9 cellular contexts compared by ENCODE assay signal in genomic region chr3:177589921-177590336, GRCh38.
DNase-seq lines count a peak whose midpoint lies in the region; ATAC-seq and TF ChIP-seq lines count a peak whose summit lies in the region.
"Had no signal": no experiment of that assay in that cellular context is flagged by ENCODE, and none has a peak within 500 bp of the region (broad histone marks: within the 10 kb centered on the region; RNA-seq: fewer than 3 reads in every experiment).

No MANE protein-coding gene starts in this region.

- H3K36me3 ChIP-seq in IMR-90 (ENCODE audit: control insufficient read depth, insufficient read depth, low read length) (no peaks in the 10 kb centered on the region), lung (ENCODE audit: control insufficient read depth in 2 of 2, insufficient read depth in 2 of 2, low read length in 2 of 2) (no peaks in the 10 kb centered on the region)
- H3K36me3 ChIP-seq: neutrophil had no signal

- H2BK120ac ChIP-seq in IMR-90 (ENCODE audit: low read depth, low read length): peak overlapping the region; percentile 30

- H3K27ac ChIP-seq in IMR-90 (ENCODE audit: insufficient read depth, low read length) (no peak overlapping the region), lung (ENCODE audit: low read depth in 1 of 2, low read length in 1 of 2) (peak overlapping the region in 1 of 2 donors; percentile 53), dorsolateral prefrontal cortex (peak overlapping the region in 11 of 59 donors; percentile 1 to 49 (median 9))
- H3K27ac ChIP-seq: neutrophil had no signal

- H3K27me3 Mint-ChIP-seq in activated CD8-positive, alpha-beta T cell treated with anti-CD3 and anti-CD28 coated beads, Interleukin-2, amount 10 ng/mL, durations not matched to agents 7 days and 5 days (ENCODE audit: low read depth): no peaks in the 10 kb centered on the region

- peaks cover 14% of the 10 kb centered on the region for H3K9me3 Mint-ChIP-seq in activated CD8-positive, alpha-beta T cell treated with anti-CD3 and anti-CD28 coated beads, Interleukin-2, amount 10 ng/mL, durations not matched to agents 7 days and 5 days (ENCODE audit: insufficient read depth)

- peaks cover 41% of the 10 kb centered on the region for H3K4me1 Mint-ChIP-seq in activated CD8-positive, alpha-beta T cell treated with anti-CD3 and anti-CD28 coated beads, Interleukin-2, amount 10 ng/mL, durations not matched to agents 7 days and 5 days (ENCODE audit: low read depth)

- in situ Hi-C loops in IMR-90 (cut with MboI; ENCODE audit: low sequenced_read_pairs): no loop called here

- no TSS peak for BruUV-seq in IMR-90 (replicated peaks; lab: Mats Ljungman, UMichigan)

- H3K4me1 ChIP-seq in IMR-90 (ENCODE audit: control insufficient read depth, insufficient read depth, low read length) (peaks cover 11% of the 10 kb centered on the region; the same call in 1 of the 2 replicates), lung (ENCODE audit: control insufficient read depth in 2 of 2, insufficient read depth in 2 of 2, low read length in 2 of 2) (no peaks in the 10 kb centered on the region)

- no peak for TF ChIP-seq POLR2A in IMR-90 (IDR thresholded peaks at IDR 0.05; ENCODE audit: low read depth, low read length)

- peak overlapping the region; percentile 69 for H2BK20ac ChIP-seq in IMR-90 (ENCODE audit: low read depth, low read length)

- H3K56ac ChIP-seq in IMR-90 (ENCODE audit: extremely low read depth, insufficient read depth, low read length): no peak overlapping the region

- peaks cover 13% of the 10 kb centered on the region for H3K36me3 Mint-ChIP-seq in activated CD8-positive, alpha-beta T cell treated with anti-CD3 and anti-CD28 coated beads, Interleukin-2, amount 10 ng/mL, durations not matched to agents 7 days and 5 days (ENCODE audit: low read depth)

- peak overlapping the region; percentile 36 for H4K91ac ChIP-seq in IMR-90 (ENCODE audit: insufficient read depth, low read depth, low read length)

- dilution Hi-C loops in IMR-90 (cut with HindIII; ENCODE audit: low sequenced_read_pairs, unreplicated experiment): no loop called here

- no peaks in the 10 kb centered on the region for H4K20me1 ChIP-seq in IMR-90 (ENCODE audit: insufficient read depth, low read length)

- DNase-seq in GM10266 (ENCODE audit: extremely low spot score) (peak; percentile 31), IMR-90 (peak; percentile 93), lung (ENCODE audit: low spot score) (peak; percentile 39), dorsolateral prefrontal cortex (no peak), GM19238 (ENCODE audit: insufficient read length, low spot score) (no peak), anterior cingulate cortex (lab: John Stamatoyannopoulos, UW) (no peak)
- DNase-seq in activated CD8-positive, alpha-beta T cell treated with anti-CD3 and anti-CD28 coated beads, Interleukin-2, amount 10 ng/mL, durations not matched to agents 7 days and 5 days: no peak

- no peak overlapping the region for H2AK5ac ChIP-seq in IMR-90 (ENCODE audit: low read depth, low read length)

- no peak overlapping the region for H3K23ac ChIP-seq in IMR-90 (ENCODE audit: low read depth, low read length)

- no peaks in the 10 kb centered on the region; the same call in none of the 2 replicates for H3K9me1 ChIP-seq in IMR-90 (ENCODE audit: insufficient read depth, low read length)

- TF ChIP-seq CTCF in GM10266 (IDR thresholded peaks at IDR 0.05; ENCODE audit: control insufficient read depth, insufficient read depth, low read depth, missing control alignments) (no peak), IMR-90 (conservative IDR thresholded peaks at IDR 0.05; ENCODE audit: low read depth, low read length) (no peak), lung (IDR thresholded peaks at IDR 0.05; ENCODE audit: control extremely low read depth, extremely low read depth) (no peak), dorsolateral prefrontal cortex (IDR thresholded peaks at IDR 0.05 in 54 of 56, conservative IDR thresholded peaks at IDR 0.05 in 2 of 56; ENCODE audit: low read depth in 1 of 56, partially characterized antibody in 56 of 56) (no peak)

- H3K9me3 ChIP-seq in IMR-90 (ENCODE audit: control insufficient read depth, insufficient read depth, low read length) (peaks cover 2% of the 10 kb centered on the region; the same call in 1 of the 2 replicates), lung (ENCODE audit: control insufficient read depth in 2 of 2, insufficient read depth in 1 of 2, low read length in 1 of 2) (peaks cover 0 to 3% of the 10 kb centered on the region in 2 donors)
- H3K9me3 ChIP-seq: neutrophil had no signal

- H3K79me1 ChIP-seq in IMR-90 (ENCODE audit: low read depth in 1 of 2, low read length in 2 of 2): no peaks in the 10 kb centered on the region

- H3K27ac Mint-ChIP-seq in activated CD8-positive, alpha-beta T cell treated with anti-CD3 and anti-CD28 coated beads, Interleukin-2, amount 10 ng/mL, durations not matched to agents 7 days and 5 days: no peak overlapping the region

- TF ChIP-seq RAD21 in IMR-90 (IDR thresholded peaks at IDR 0.05; ENCODE audit: low read length): 0 out of 2 replicates have a peak, but pooled peaks have one; percentile 20

- POLR2A ChIA-PET in IMR-90 (lab: Charles Lee; ENCODE audit: unreplicated experiment): no interaction called here
- POLR2A ChIA-PET in activated CD8-positive, alpha-beta T cell treated with anti-CD3 and anti-CD28 coated beads, Interleukin-2, amount 10 ng/mL, durations not matched to agents 7 days and 5 days (lab: Charles Lee): interaction anchor here (0.6 to 0.7 kb wide), 2 partner anchors 488 to 567 kb away, joined by 3 read pairs; no protein-coding TSS in a partner anchor

- ATAC-seq in GM21737 (IDR thresholded peaks at IDR 0.05; ENCODE audit: unreplicated experiment) (peak; percentile 57), IMR-90 (ENCODE audit: low read depth) (peak; percentile 72), lung (ENCODE audit: insufficient read depth, low FRiP score) (peak; percentile 53)
- peak; percentile 59 for ATAC-seq in activated CD8-positive, alpha-beta T cell treated with anti-CD3 and anti-CD28 coated beads, Interleukin-2, amount 10 ng/mL, durations not matched to agents 7 days and 5 days

- no peak overlapping the region for H3K14ac ChIP-seq in IMR-90 (replicated peaks; ENCODE audit: low read depth, low read length)

- H3K4ac ChIP-seq in IMR-90 (ENCODE audit: low read depth, low read length): peak overlapping the region; percentile 64; the same call in 1 of the 2 replicates

- no peaks in the 10 kb centered on the region for H3K27me3 ChIP-seq in IMR-90 (ENCODE audit: control insufficient read depth, insufficient read depth, low read length)
- H3K27me3 ChIP-seq in lung (ENCODE audit: control insufficient read depth, insufficient read depth): no peaks in the 10 kb centered on the region
- no peaks in the 10 kb centered on the region for H3K27me3 ChIP-seq in dorsolateral prefrontal cortex
- H3K27me3 ChIP-seq: neutrophil had no signal

- no peak overlapping the region for H3K4me2 ChIP-seq in IMR-90 (ENCODE audit: low read depth, low read length)

- no peak overlapping the region for H3K9ac ChIP-seq in IMR-90 (ENCODE audit: low read depth, low read length)

- no peak overlapping the region; the same call in 2 of the 3 replicates for H2BK15ac ChIP-seq in IMR-90 (ENCODE audit: low read depth, low read length)

- CTCF ChIA-PET in IMR-90 (lab: Yijun Ruan, JAX): interaction anchor here (1.4 kb wide), 1 partner anchor 11 kb away, joined by 6 read pairs; no protein-coding TSS in a partner anchor
- CTCF ChIA-PET in activated CD8-positive, alpha-beta T cell treated with anti-CD3 and anti-CD28 coated beads, Interleukin-2, amount 10 ng/mL, durations not matched to agents 7 days and 5 days (lab: Charles Lee): interaction anchor here (1.2 kb wide), 1 partner anchor 37 kb away, joined by 3 read pairs; no protein-coding TSS in a partner anchor

- H2AK9ac ChIP-seq in IMR-90 (replicated peaks; ENCODE audit: low read depth, low read length, poor library complexity): no peak overlapping the region

- H2AFZ ChIP-seq in IMR-90 (replicated peaks; ENCODE audit: low read length, poor library complexity): no peak overlapping the region

- no peak overlapping the region for H3K4me3 ChIP-seq in IMR-90 (ENCODE audit: insufficient read depth, low read depth, low read length)
- no peak overlapping the region for H3K4me3 ChIP-seq in lung
- H3K4me3 ChIP-seq in dorsolateral prefrontal cortex: no peak overlapping the region

- no peak overlapping the region for H3K4me3 Mint-ChIP-seq in activated CD8-positive, alpha-beta T cell treated with anti-CD3 and anti-CD28 coated beads, Interleukin-2, amount 10 ng/mL, durations not matched to agents 7 days and 5 days

- WGBS in IMR-90 (ENCODE audit: extremely low coverage in 2 of 2, insufficient read length in 1 of 2), 2 experiments: no CpG with 5 or more reads among the region's 4 CpGs
- WGBS in lung, 2 donors: 53 to 68% methylated on average over 4 of the region's 4 CpGs

- peak overlapping the region; percentile 68 for H2BK5ac ChIP-seq in IMR-90 (ENCODE audit: low read depth, low read length, poor library complexity, severe bottlenecking)

- H4K8ac ChIP-seq in IMR-90 (ENCODE audit: low read depth in 2 of 2, low read length in 2 of 2): peak overlapping the region in 1 of 2 experiments; percentile 44; a peak in 1 of 4 replicates

- H4K5ac ChIP-seq in IMR-90 (ENCODE audit: low read depth, low read length): no peak overlapping the region

- 0 out of 2 replicates have a peak overlapping the region, but pooled peaks have one; percentile 6 for H3K18ac ChIP-seq in IMR-90 (ENCODE audit: low read depth, low read length)

- intact Hi-C loops in IMR-90 (cut with micrococcal nuclease) (loop anchor here (10.0 kb wide), 1 partner anchor 395 kb away; the partner anchor contains the start of gene TBL1XR1), dorsolateral prefrontal cortex (cut with DNase I) (no loop called here)

TF ChIP-seq in IMR-90, 13 proteins besides CTCF, POLR2A, EP300 and RAD21 (continues in another document):
- TF ChIP-seq MXI1 (IDR thresholded peaks at IDR 0.05; ENCODE audit: borderline replicate concordance, low read depth, low read length): no peak
- TF ChIP-seq CEBPB (IDR thresholded peaks at IDR 0.05; ENCODE audit: low read depth, low read length): peak; percentile 62; the same call in 1 of the 2 replicates
- no peak for TF ChIP-seq BHLHE40 (IDR thresholded peaks at IDR 0.05; ENCODE audit: low read depth, low read length)
- peak; percentile 47; the same call in 1 of the 2 replicates for TF ChIP-seq FOS (IDR thresholded peaks at IDR 0.05; ENCODE audit: low read depth, low read length)
- no peak for TF ChIP-seq ELK1 (IDR thresholded peaks at IDR 0.05; ENCODE audit: borderline replicate concordance, low read depth, low read length)
- TF ChIP-seq NFE2L2 (IDR thresholded peaks at IDR 0.05; ENCODE audit: low read depth, low read length): no peak

Comparison
In these comparisons a context has a peak if more than half of its experiments do, and no peak if none do; other contexts are left out.
1. DNase-seq: peak in GM10266 (single experiment), IMR-90 (single experiment) and lung (single experiment); none in activated CD8-positive, alpha-beta T cell treated with anti-CD3 and anti-CD28 coated beads, Interleukin-2, amount 10 ng/mL, durations not matched to agents 7 days and 5 days (single experiment), dorsolateral prefrontal cortex (0 of 10), GM19238 (single experiment) and anterior cingulate cortex (0 of 58).
2. Peak in every context shown above with its lines, with median percentiles within 50 percentile points of each other: ATAC-seq.